In genomic region chr3:37762698-37763097, GRCh38 we compare ENCODE assay signal across 18 cellular contexts.
A peak's percentile ranks its signal among the peaks of the same experiment; 100 is the strongest.
DNase-seq lines count a peak whose midpoint lies in the region; ATAC-seq and TF ChIP-seq lines count a peak whose summit lies in the region.
"Had no signal": no experiment of that assay in that cellular context is flagged by ENCODE, and none has a peak within 500 bp of the region (broad histone marks: within the 10 kb centered on the region; RNA-seq: fewer than 3 reads in every experiment).

No MANE protein-coding gene starts in this region.

- no peaks in the 10 kb centered on the region for H3K9me3 ChIP-seq in HAP-1
- no peaks in the 10 kb centered on the region for H3K9me3 ChIP-seq in stomach
- H3K9me3 ChIP-seq: BE2C, right lobe of liver, uterus had no signal

- H3K27ac ChIP-seq in stomach, result peak overlapping the region in 3 of 5 donors; percentile 15 to 51 (median 30)
- H3K27ac ChIP-seq: neural progenitor cell, right lobe of liver, uterus had no signal

- in situ Hi-C loops in HAP-1 (cut with MboI; ENCODE audit: low sequenced_read_pairs), result no loop called here

- H3K27me3 Mint-ChIP-seq in stimulated activated naive CD8-positive, alpha-beta T cell treated with anti-CD3 and anti-CD28 coated beads, Interleukin-15, amount 100 ng/mL, for 72 hours, result peaks cover 15% of the 10 kb centered on the region
- peaks cover 18% of the 10 kb centered on the region for H3K27me3 Mint-ChIP-seq in activated CD4-positive, alpha-beta memory T cell treated with anti-CD3 and anti-CD28 coated beads, Interleukin-2, amount 10 ng/mL, durations not matched to agents 7 days and 5 days

- TF ChIP-seq POLR2A in stomach (IDR thresholded peaks at IDR 0.05), result no peak

- POLR2A ChIA-PET in activated CD4-positive, alpha-beta memory T cell treated with anti-CD3 and anti-CD28 coated beads, Interleukin-2, amount 10 ng/mL, durations not matched to agents 7 days and 5 days (lab: Charles Lee), result no interaction called here

- peak; percentile 73 for ATAC-seq in Right ventricle myocardium superior (ENCODE audit: poor library complexity)
- no peak for ATAC-seq in stimulated activated naive CD8-positive, alpha-beta T cell treated with anti-CD3 and anti-CD28 coated beads, Interleukin-15, amount 100 ng/mL, for 72 hours
- no peak for ATAC-seq in GM19035 (IDR thresholded peaks at IDR 0.05; ENCODE audit: unreplicated experiment)
- no peak for ATAC-seq in GM21367 (IDR thresholded peaks at IDR 0.05; ENCODE audit: unreplicated experiment)
- ATAC-seq: activated CD8-positive, alpha-beta T cell treated with anti-CD3 and anti-CD28 coated beads, Interleukin-2, amount 10 ng/mL, durations not matched to agents 7 days and 5 days; right lobe of liver had no signal

- H3K9me3 Mint-ChIP-seq in stimulated activated naive CD8-positive, alpha-beta T cell treated with anti-CD3 and anti-CD28 coated beads, Interleukin-15, amount 100 ng/mL, for 72 hours, result no peaks in the 10 kb centered on the region
- no peaks in the 10 kb centered on the region for H3K9me3 Mint-ChIP-seq in activated CD4-positive, alpha-beta memory T cell treated with anti-CD3 and anti-CD28 coated beads, Interleukin-2, amount 10 ng/mL, durations not matched to agents 7 days and 5 days

- no peaks in the 10 kb centered on the region for H3K36me3 ChIP-seq in HAP-1 (replicated peaks)
- no peaks in the 10 kb centered on the region for H3K36me3 ChIP-seq in stomach
- H3K36me3 ChIP-seq: BE2C, neural progenitor cell, right lobe of liver, uterus had no signal

- H3K27ac Mint-ChIP-seq in stimulated activated naive CD8-positive, alpha-beta T cell treated with anti-CD3 and anti-CD28 coated beads, Interleukin-15, amount 100 ng/mL, for 72 hours, result no peak overlapping the region
- H3K27ac Mint-ChIP-seq in activated CD4-positive, alpha-beta memory T cell treated with anti-CD3 and anti-CD28 coated beads, Interleukin-2, amount 10 ng/mL, durations not matched to agents 7 days and 5 days, result no peak overlapping the region
- H3K27ac Mint-ChIP-seq: activated CD8-positive, alpha-beta T cell treated with anti-CD3 and anti-CD28 coated beads, Interleukin-2, amount 10 ng/mL, durations not matched to agents 7 days and 5 days; neural progenitor cell had no signal

- H3K4me3 ChIP-seq in HAP-1, result no peak overlapping the region
- no peak overlapping the region for H3K4me3 ChIP-seq in stomach
- H3K4me3 ChIP-seq: neural progenitor cell, right lobe of liver, uterus had no signal

- 84 to 89% (median 86%) methylated on average over 4 of the region's 4 CpGs for WGBS in stomach, 5 donors

- TF ChIP-seq CTCF in stomach (IDR thresholded peaks at IDR 0.05), result no peak

- no peaks in the 10 kb centered on the region for H3K36me3 Mint-ChIP-seq in activated CD4-positive, alpha-beta memory T cell treated with anti-CD3 and anti-CD28 coated beads, Interleukin-2, amount 10 ng/mL, durations not matched to agents 7 days and 5 days (ENCODE audit: low read depth)
- H3K36me3 Mint-ChIP-seq: neural progenitor cell had no signal

- no peak overlapping the region for H3K4me3 Mint-ChIP-seq in stimulated activated naive CD8-positive, alpha-beta T cell treated with anti-CD3 and anti-CD28 coated beads, Interleukin-15, amount 100 ng/mL, for 72 hours
- H3K4me3 Mint-ChIP-seq in activated CD4-positive, alpha-beta memory T cell treated with anti-CD3 and anti-CD28 coated beads, Interleukin-2, amount 10 ng/mL, durations not matched to agents 7 days and 5 days, result no peak overlapping the region
- H3K4me3 Mint-ChIP-seq: activated CD8-positive, alpha-beta T cell treated with anti-CD3 and anti-CD28 coated beads, Interleukin-2, amount 10 ng/mL, durations not matched to agents 7 days and 5 days; neural progenitor cell had no signal

- no peaks in the 10 kb centered on the region for H3K27me3 ChIP-seq in HAP-1 (ENCODE audit: low read depth)
- H3K27me3 ChIP-seq in stomach, result no peaks in the 10 kb centered on the region
- H3K27me3 ChIP-seq: BE2C, dorsolateral prefrontal cortex, neural progenitor cell, right lobe of liver, uterus had no signal

- intact Hi-C loops in Right ventricle myocardium superior (cut with DNase I) (no loop called here), stomach (cut with DNase I; ENCODE audit: low total_unique reads) (no loop called here)

- H3K4me1 Mint-ChIP-seq in stimulated activated naive CD8-positive, alpha-beta T cell treated with anti-CD3 and anti-CD28 coated beads, Interleukin-15, amount 100 ng/mL, for 72 hours, result no peaks in the 10 kb centered on the region
- no peaks in the 10 kb centered on the region for H3K4me1 Mint-ChIP-seq in activated CD4-positive, alpha-beta memory T cell treated with anti-CD3 and anti-CD28 coated beads, Interleukin-2, amount 10 ng/mL, durations not matched to agents 7 days and 5 days

- H3K4me1 ChIP-seq in HAP-1 (peaks cover 21% of the 10 kb centered on the region), stomach (peaks cover 17 to 46% (median 34%) of the 10 kb centered on the region in 4 donors)

- DNase-seq in HAP-1 (ENCODE audit: low spot score in 2 of 2) (peak; percentile 59 to 76), amniotic epithelial cell (ENCODE audit: low read depth) (peak; percentile 46), Right ventricle myocardium superior (no peak), stomach (no peak)
- DNase-seq in stimulated activated naive CD8-positive, alpha-beta T cell treated with anti-CD3 and anti-CD28 coated beads, Interleukin-15, amount 100 ng/mL, for 72 hours, result no peak
- DNase-seq in activated CD4-positive, alpha-beta memory T cell treated with anti-CD3 and anti-CD28 coated beads, Interleukin-2, amount 10 ng/mL, durations not matched to agents 7 days and 5 days, result no peak
- DNase-seq: activated CD8-positive, alpha-beta T cell treated with anti-CD3 and anti-CD28 coated beads, Interleukin-2, amount 10 ng/mL, durations not matched to agents 7 days and 5 days; amygdala; BE2C; dorsolateral prefrontal cortex; mesendoderm; NCI-H2107; right lobe of liver; stimulated activated CD8-positive, alpha-beta memory T cell treated with anti-CD3 and anti-CD28 coated beads, Interleukin-4, amount 100 ng/mL, for 48 hours; uterus had no signal

- CTCF ChIA-PET in activated CD4-positive, alpha-beta memory T cell treated with anti-CD3 and anti-CD28 coated beads, Interleukin-2, amount 10 ng/mL, durations not matched to agents 7 days and 5 days (lab: Charles Lee), result no interaction called here

- TF ChIP-seq EP300 in stomach (IDR thresholded peaks at IDR 0.05), result no peak

Comparison
In these comparisons a context has a peak if more than half of its experiments do, and no peak if none do; other contexts are left out.
1. DNase-seq: peak in HAP-1 (2 of 2) and amniotic epithelial cell (single experiment); none in Right ventricle myocardium superior (single experiment), stomach (single experiment), stimulated activated naive CD8-positive, alpha-beta T cell treated with anti-CD3 and anti-CD28 coated beads, Interleukin-15, amount 100 ng/mL, for 72 hours (0 of 2) and activated CD4-positive, alpha-beta memory T cell treated with anti-CD3 and anti-CD28 coated beads, Interleukin-2, amount 10 ng/mL, durations not matched to agents 7 days and 5 days (single experiment).